ENCODE assay signal across 1 cellular context in genomic region chr10:132160231-132160630, GRCh38. TPM values are rescaled to one million over a fixed set of nuclear protein-coding genes. Genes with fewer than 3 reads are reported as not detected.
"Had no signal": no experiment of that assay in that cellular context is flagged by ENCODE, and none has a peak within 500 bp of the region (broad histone marks: within the 10 kb centered on the region; RNA-seq: fewer than 3 reads in every experiment).

No MANE protein-coding gene starts in this region.

RNA-seq across cellular contexts. Expression of gene DPYSL4, which starts 26.5 kb away (rescaled TPM):
- total RNA-seq: ascending aorta had no signal
